8 cellular contexts compared by ENCODE assay signal in genomic region chr3:11944052-11944673, GRCh38.
DNase-seq lines count a peak whose midpoint lies in the region; ATAC-seq and TF ChIP-seq lines count a peak whose summit lies in the region.

No MANE protein-coding gene starts in this region.

- H3K4me1 Mint-ChIP-seq in activated T-cell treated with anti-CD3 and anti-CD28 coated beads, Interleukin-2, amount 50 U/mL, for 4 hours (ENCODE audit: low read depth), result no peaks in the 10 kb centered on the region
- H3K4me1 Mint-ChIP-seq in activated CD4-positive, alpha-beta T cell treated with anti-CD3 and anti-CD28 coated beads for 36 hours, result no peaks in the 10 kb centered on the region

- POLR2A ChIA-PET in activated CD4-positive, alpha-beta T cell treated with anti-CD3 and anti-CD28 coated beads for 36 hours (lab: Charles Lee), result no interaction called here

- DNase-seq in Daoy (ENCODE audit: low read depth) (peak; percentile 53), astrocyte of the spinal cord (ENCODE audit: low read depth, low spot score) (peak; percentile 6), left colon (peak in 1 of 2 donors; percentile 8)
- no peak for DNase-seq in activated T-cell treated with anti-CD3 and anti-CD28 coated beads, Interleukin-2, amount 50 U/mL, for 4 hours
- no peak for DNase-seq in activated CD4-positive, alpha-beta T cell treated with anti-CD3 and anti-CD28 coated beads for 36 hours

- peaks cover 11% of the 10 kb centered on the region for H3K27me3 Mint-ChIP-seq in activated T-cell treated with anti-CD3 and anti-CD28 coated beads, Interleukin-2, amount 50 U/mL, for 4 hours (ENCODE audit: low read depth)
- peaks cover 5% of the 10 kb centered on the region for H3K27me3 Mint-ChIP-seq in activated CD4-positive, alpha-beta T cell treated with anti-CD3 and anti-CD28 coated beads for 36 hours

- in situ Hi-C loops in astrocyte of the spinal cord (cut with HindIII; ENCODE audit: low sequenced_read_pairs), result no loop called here

- H3K36me3 Mint-ChIP-seq in activated T-cell treated with anti-CD3 and anti-CD28 coated beads, Interleukin-2, amount 50 U/mL, for 4 hours (ENCODE audit: insufficient read depth), result no peaks in the 10 kb centered on the region
- no peaks in the 10 kb centered on the region for H3K36me3 Mint-ChIP-seq in activated CD4-positive, alpha-beta T cell treated with anti-CD3 and anti-CD28 coated beads for 36 hours (ENCODE audit: low read depth)

- no peak overlapping the region for H3K4me3 Mint-ChIP-seq in activated T-cell treated with anti-CD3 and anti-CD28 coated beads, Interleukin-2, amount 50 U/mL, for 4 hours
- H3K4me3 Mint-ChIP-seq in activated CD4-positive, alpha-beta T cell treated with anti-CD3 and anti-CD28 coated beads for 36 hours, result no peak overlapping the region

- intact Hi-C loops in left colon (cut with DNase I, micrococcal nuclease), result no loop called here
- intact Hi-C loops in activated CD4-positive, alpha-beta T cell treated with anti-CD3 and anti-CD28 coated beads for 36 hours (cut with DNase I, micrococcal nuclease), result no loop called here

- CTCF ChIA-PET in activated CD4-positive, alpha-beta T cell treated with anti-CD3 and anti-CD28 coated beads for 36 hours (lab: Charles Lee), result interaction anchor here (1.4 kb wide), 1 partner anchor 17 kb away, joined by 4 read pairs; no protein-coding TSS in a partner anchor

- TF ChIP-seq CTCF in LNCAP (IDR thresholded peaks at IDR 0.05), result peak; percentile 90
- TF ChIP-seq CTCF in astrocyte of the spinal cord (IDR thresholded peaks at IDR 0.05; ENCODE audit: low read depth, low read length), result peak; percentile 72

- TF ChIP-seq POLR2A in GM18505 (IDR thresholded peaks at IDR 0.05; ENCODE audit: borderline replicate concordance, extremely low read depth, insufficient read depth, insufficient read length), result no peak

- H3K9me3 Mint-ChIP-seq in activated T-cell treated with anti-CD3 and anti-CD28 coated beads, Interleukin-2, amount 50 U/mL, for 4 hours, result peaks cover 8% of the 10 kb centered on the region
- H3K9me3 Mint-ChIP-seq in activated CD4-positive, alpha-beta T cell treated with anti-CD3 and anti-CD28 coated beads for 36 hours (ENCODE audit: low read depth), result peaks cover 2% of the 10 kb centered on the region

- ATAC-seq in left colon (peak; percentile 86), GM18505 (IDR thresholded peaks at IDR 0.05; ENCODE audit: unreplicated experiment) (no peak), HG03045 (IDR thresholded peaks at IDR 0.05; ENCODE audit: unreplicated experiment) (no peak)
- ATAC-seq in activated T-cell treated with anti-CD3 and anti-CD28 coated beads, Interleukin-2, amount 50 U/mL, for 4 hours, result no peak
- no peak for ATAC-seq in activated CD4-positive, alpha-beta T cell treated with anti-CD3 and anti-CD28 coated beads for 36 hours

- H3K4me3 ChIP-seq in astrocyte of the spinal cord (ENCODE audit: low read depth, low read length), result no peak overlapping the region

- H3K27ac Mint-ChIP-seq in activated CD4-positive, alpha-beta T cell treated with anti-CD3 and anti-CD28 coated beads for 36 hours, result no peak overlapping the region

Comparison
In these comparisons a context has a peak if more than half of its experiments do, and no peak if none do; other contexts are left out.
1. DNase-seq: peak in Daoy (single experiment) and astrocyte of the spinal cord (single experiment); none in activated T-cell treated with anti-CD3 and anti-CD28 coated beads, Interleukin-2, amount 50 U/mL, for 4 hours (single experiment) and activated CD4-positive, alpha-beta T cell treated with anti-CD3 and anti-CD28 coated beads for 36 hours (single experiment).